In the genomic region with DNA sequence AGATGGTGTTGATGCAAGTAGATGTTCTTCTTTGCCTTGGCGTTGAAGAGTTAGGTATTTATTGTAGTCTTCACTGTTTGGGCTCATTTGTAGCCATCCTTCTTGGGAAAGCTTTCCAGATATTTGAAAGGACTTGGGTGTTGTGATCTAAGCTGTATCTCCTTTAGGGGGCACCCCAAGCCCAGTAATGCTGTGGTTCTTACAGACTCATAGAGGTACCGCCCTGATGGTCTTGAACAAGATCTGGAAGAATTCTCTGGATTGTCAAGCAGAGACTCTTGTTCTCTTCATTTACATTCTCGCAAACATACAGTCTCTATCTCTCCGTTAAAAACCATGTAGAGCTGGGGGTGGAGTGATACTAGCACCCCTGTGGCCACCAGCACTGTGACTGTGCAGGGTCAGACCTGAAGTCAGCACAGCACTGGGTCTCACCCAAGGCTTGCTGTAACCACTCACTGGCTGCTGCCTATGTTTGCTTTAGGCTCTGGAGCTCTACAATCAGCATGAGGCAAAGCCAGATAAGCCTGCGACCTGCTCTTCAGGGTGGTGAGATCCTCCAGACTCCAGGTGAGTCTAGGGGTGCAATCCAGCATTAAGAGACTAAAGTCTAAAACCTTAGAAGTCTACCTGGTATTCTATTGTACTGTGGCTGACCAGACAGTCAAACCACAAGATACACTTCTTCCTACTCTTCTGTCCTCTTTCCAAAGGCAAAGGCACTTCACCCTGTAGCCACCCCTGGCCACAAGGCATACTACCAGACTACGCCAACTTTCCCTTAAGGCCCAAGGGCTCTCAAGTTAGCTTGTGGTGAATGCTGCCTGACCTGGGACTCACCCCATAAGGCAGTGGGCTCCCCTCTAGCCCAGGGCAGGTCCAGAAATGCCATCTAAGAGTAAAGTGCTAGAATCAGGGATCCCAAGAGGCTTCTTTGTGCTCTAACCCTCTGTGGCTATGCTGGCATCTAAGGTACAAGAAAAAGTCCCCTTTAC, we compare ENCODE assay signal across 8 cellular contexts.
DNase-seq lines count a peak whose midpoint lies in the region; ATAC-seq, FAIRE-seq and TF ChIP-seq lines count a peak whose summit lies in the region.

No MANE protein-coding gene starts in this region.

- H3K36me3 ChIP-seq in SJCRH30 (no peaks in the 10 kb centered on the region), upper lobe of right lung (no peaks in the 10 kb centered on the region)

- no peak overlapping the region for H3K4me3 ChIP-seq in SJCRH30
- H3K4me3 ChIP-seq in upper lobe of right lung: no peak overlapping the region

- intact Hi-C loops in upper lobe of right lung (cut with DNase I): no loop called here

- no peaks in the 10 kb centered on the region for H3K27me3 ChIP-seq in SJCRH30
- H3K27me3 ChIP-seq in upper lobe of right lung: no peaks in the 10 kb centered on the region

- H3K9me3 ChIP-seq in SJCRH30 (replicated peaks) (no peaks in the 10 kb centered on the region), upper lobe of right lung (no peaks in the 10 kb centered on the region)

- DNase-seq in EH (ENCODE audit: low read depth) (peak; percentile 32), H54 (ENCODE audit: insufficient read length, low spot score) (no peak), SJCRH30 (peak; percentile 73 to 81), glomerular visceral epithelial cell (ENCODE audit: extremely low spot score) (peak; percentile 49), upper lobe of right lung (no peak), activated T-cell treated with anti-CD3 and anti-CD28 coated beads for 4 hours (no peak), T-helper 2 cell (no peak)
- DNase-seq in stimulated activated CD4-positive, alpha-beta T cell treated with anti-CD3 and anti-CD28 coated beads, Interleukin-1b, Interleukin-23, amount 100 ng/mL, for 48 hours: no peak

- peak; percentile 95 for FAIRE-seq in H54 (lab: Jason Lieb, UNC)

- H3K27ac ChIP-seq in SJCRH30: no peak overlapping the region
- H3K27ac ChIP-seq in upper lobe of right lung: no peak overlapping the region

- peak; percentile 34 for TF ChIP-seq CTCF in upper lobe of right lung (IDR thresholded peaks at IDR 0.05)

- H3K4me1 ChIP-seq in SJCRH30 (no peaks in the 10 kb centered on the region), upper lobe of right lung (no peaks in the 10 kb centered on the region)

- no peak for ATAC-seq in upper lobe of right lung

- 0 out of 2 replicates have a peak, but pooled peaks have one; percentile 10 for TF ChIP-seq POLR2A in H54 (IDR thresholded peaks at IDR 0.05; ENCODE audit: low read depth, low read length)

Comparison
In these comparisons a context has a peak if more than half of its experiments do, and no peak if none do; other contexts are left out.
1. DNase-seq: peak in EH (single experiment), SJCRH30 (2 of 2) and glomerular visceral epithelial cell (single experiment); none in H54 (single experiment), upper lobe of right lung (single experiment), stimulated activated CD4-positive, alpha-beta T cell treated with anti-CD3 and anti-CD28 coated beads, Interleukin-1b, Interleukin-23, amount 100 ng/mL, for 48 hours (single experiment), activated T-cell treated with anti-CD3 and anti-CD28 coated beads for 4 hours (single experiment) and T-helper 2 cell (0 of 5).